ENCODE assay signal across 8 cellular contexts in the genomic region with DNA sequence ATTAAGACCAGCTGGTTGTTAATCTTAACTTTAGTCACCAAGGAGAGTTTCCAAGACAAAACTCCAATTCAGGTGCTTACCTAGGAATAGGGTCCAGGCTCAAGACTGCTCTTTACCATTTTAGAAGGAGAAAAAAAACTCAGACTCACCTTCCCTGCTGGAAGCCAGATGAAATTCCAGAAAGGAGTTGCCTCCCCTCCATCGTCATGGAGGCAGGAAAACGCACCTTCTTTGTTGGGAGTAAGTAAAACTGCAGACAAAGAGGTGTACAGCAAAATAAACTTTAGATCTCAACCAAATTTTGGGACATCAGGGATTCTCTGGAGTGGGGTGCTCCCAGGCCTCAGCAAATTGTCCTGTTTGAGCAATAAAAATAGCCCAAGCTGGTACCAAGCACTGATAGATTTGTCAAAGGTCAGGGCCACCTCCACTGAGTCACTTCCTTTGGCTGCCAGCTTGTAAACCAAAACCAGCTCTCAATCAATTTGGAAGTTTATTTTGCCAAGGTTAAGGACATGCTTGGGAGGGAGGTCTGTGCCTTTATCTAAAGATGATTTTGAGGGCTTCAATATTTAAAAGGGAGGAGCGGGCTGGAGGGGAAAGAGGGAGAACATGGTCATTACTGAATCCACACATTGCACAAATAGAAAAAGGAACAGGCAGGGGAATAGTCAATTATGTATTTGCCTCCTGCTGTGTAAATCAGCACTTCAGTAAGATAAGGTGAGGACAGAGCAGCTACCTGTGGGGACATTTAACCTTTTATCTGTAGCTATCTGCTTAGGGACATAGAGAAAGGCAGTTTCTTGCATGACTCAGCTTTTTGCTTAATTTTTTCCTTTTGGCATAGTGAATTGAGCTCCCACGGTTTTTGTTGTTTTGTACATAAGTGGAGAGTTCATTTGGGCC. TPM values are rescaled to one million over a fixed set of nuclear protein-coding genes. Genes with fewer than 3 reads are reported as not detected.
DNase-seq lines count a peak whose midpoint lies in the region; ATAC-seq and TF ChIP-seq lines count a peak whose summit lies in the region.

No MANE protein-coding gene starts in this region.

- peaks cover 15% of the 10 kb centered on the region for H3K27me3 Mint-ChIP-seq in activated naive CD8-positive, alpha-beta T cell treated with anti-CD3 and anti-CD28 coated beads, Interleukin-2, amount 10 ng/mL, durations not matched to agents 7 days and 5 days

- peak overlapping the region; percentile 93 for H3K4me3 Mint-ChIP-seq in activated naive CD8-positive, alpha-beta T cell treated with anti-CD3 and anti-CD28 coated beads, Interleukin-2, amount 10 ng/mL, durations not matched to agents 7 days and 5 days

- H3K9me3 ChIP-seq in BLaER1 treated with 17β-estradiol and CSF1 and Interleukin-3, amounts not matched to agents 10 nM and 100 nM (replicated peaks in 1 of 11) = no peaks in the 10 kb centered on the region

- H3K27ac Mint-ChIP-seq in activated naive CD8-positive, alpha-beta T cell treated with anti-CD3 and anti-CD28 coated beads, Interleukin-2, amount 10 ng/mL, durations not matched to agents 7 days and 5 days = peak overlapping the region; percentile 89

- no peaks in the 10 kb centered on the region for H3K27me3 ChIP-seq in BLaER1 treated with 17β-estradiol and CSF1 and Interleukin-3, amounts not matched to agents 10 nM and 100 nM

- TF ChIP-seq EP300 in Ishikawa (IDR thresholded peaks at IDR 0.05; ENCODE audit: borderline replicate concordance) = peak; percentile 58

- H3K9ac ChIP-seq in BLaER1 treated with 17β-estradiol and CSF1 and Interleukin-3, amounts not matched to agents 10 nM and 100 nM = peak overlapping the region; percentile 82 to 91 (median 87); a peak in 21 of 22 replicates

- DNase-seq in activated naive CD8-positive, alpha-beta T cell treated with anti-CD3 and anti-CD28 coated beads, Interleukin-2, amount 10 ng/mL, durations not matched to agents 7 days and 5 days = no peak
- DNase-seq in islet precursor cell (peak; percentile 70), substantia nigra (lab: John Stamatoyannopoulos, UW) (no peak), NCI-H2196 treated with DMSO at 0.1 percent for 48 hours (lab: John Stamatoyannopoulos, UW; ENCODE audit: unreplicated experiment) (no peak), COR-L47 (lab: John Stamatoyannopoulos, UW) (no peak), superior temporal gyrus (ENCODE audit: extremely low spot score) (no peak)

- ATAC-seq in activated naive CD8-positive, alpha-beta T cell treated with anti-CD3 and anti-CD28 coated beads, Interleukin-2, amount 10 ng/mL, durations not matched to agents 7 days and 5 days (ENCODE audit: low read depth) = no peak

- H3K4me1 ChIP-seq in BLaER1 treated with 17β-estradiol and CSF1 and Interleukin-3, amounts not matched to agents 10 nM and 100 nM = peaks cover 28 to 48% (median 47%) of the 10 kb centered on the region in 10 experiments

- H3K4me2 ChIP-seq in BLaER1 treated with 17β-estradiol and CSF1 and Interleukin-3, amounts not matched to agents 10 nM and 100 nM = peak overlapping the region; percentile 81 to 99 (median 89)

- peaks cover 3% of the 10 kb centered on the region for H3K36me3 Mint-ChIP-seq in activated naive CD8-positive, alpha-beta T cell treated with anti-CD3 and anti-CD28 coated beads, Interleukin-2, amount 10 ng/mL, durations not matched to agents 7 days and 5 days

- H3K4me3 ChIP-seq in BLaER1 treated with 17β-estradiol and CSF1 and Interleukin-3, amounts not matched to agents 10 nM and 100 nM = peak overlapping the region; percentile 62 to 82 (median 72); a peak in 12 of 20 replicates

- POLR2A ChIA-PET in activated naive CD8-positive, alpha-beta T cell treated with anti-CD3 and anti-CD28 coated beads, Interleukin-2, amount 10 ng/mL, durations not matched to agents 7 days and 5 days (lab: Charles Lee) = interaction anchor here (0.7 to 1.7 kb wide), 8 partner anchors 8 to 331 kb away, joined by 3 to 8 read pairs (median 4); a partner anchor contains a TSS

- H3K9me3 Mint-ChIP-seq in activated naive CD8-positive, alpha-beta T cell treated with anti-CD3 and anti-CD28 coated beads, Interleukin-2, amount 10 ng/mL, durations not matched to agents 7 days and 5 days = no peaks in the 10 kb centered on the region

- peak overlapping the region; percentile 80 to 95 (median 92); a peak in 21 of 22 replicates for H3K27ac ChIP-seq in BLaER1 treated with 17β-estradiol and CSF1 and Interleukin-3, amounts not matched to agents 10 nM and 100 nM
- peak overlapping the region; percentile 99 for H3K27ac ChIP-seq in substantia nigra (ENCODE audit: low read depth, low read length, poor library complexity, severe bottlenecking)

- TF ChIP-seq RAD21 in Ishikawa (IDR thresholded peaks at IDR 0.05; ENCODE audit: low read depth) = 0 out of 2 replicates have a peak, but pooled peaks have one; percentile 1

- H4K20me1 ChIP-seq in BLaER1 treated with 17β-estradiol and CSF1 and Interleukin-3, amounts not matched to agents 10 nM and 100 nM = no peaks in the 10 kb centered on the region

- peaks cover 0 to 6% (median under 1%) of the 10 kb centered on the region in 11 experiments; a peak in 2 of 22 replicates for H3K36me3 ChIP-seq in BLaER1 treated with 17β-estradiol and CSF1 and Interleukin-3, amounts not matched to agents 10 nM and 100 nM

- H3K4me1 Mint-ChIP-seq in activated naive CD8-positive, alpha-beta T cell treated with anti-CD3 and anti-CD28 coated beads, Interleukin-2, amount 10 ng/mL, durations not matched to agents 7 days and 5 days = peaks cover 42% of the 10 kb centered on the region

TF ChIP-seq in Ishikawa, 13 proteins besides CTCF, POLR2A, EP300 and RAD21:
- TF ChIP-seq EGR1 (IDR thresholded peaks at IDR 0.05) (no peak), NFIC (IDR thresholded peaks at IDR 0.05) (peak; percentile 60), FOXM1 (IDR thresholded peaks at IDR 0.05; ENCODE audit: borderline replicate concordance, low read depth) (peak; percentile 37; the same call in 1 of the 2 replicates), YY1 (IDR thresholded peaks at IDR 0.05; ENCODE audit: low read depth) (0 out of 2 replicates have a peak, but pooled peaks have one; percentile 15), TEAD4 (IDR thresholded peaks at IDR 0.05) (no peak), CREB1 (IDR thresholded peaks at IDR 0.05; ENCODE audit: low read depth) (no peak), CEBPB (IDR thresholded peaks at IDR 0.05) (no peak), ZBTB7A (IDR thresholded peaks at IDR 0.05; ENCODE audit: low read depth) (0 out of 2 replicates have a peak, but pooled peaks have one; percentile 32), TCF12 (IDR thresholded peaks at IDR 0.05; ENCODE audit: low read depth) (peak; percentile 74), TAF1 (IDR thresholded peaks at IDR 0.05; ENCODE audit: low read depth) (no peak)
- TF ChIP-seq, protein P1, sequence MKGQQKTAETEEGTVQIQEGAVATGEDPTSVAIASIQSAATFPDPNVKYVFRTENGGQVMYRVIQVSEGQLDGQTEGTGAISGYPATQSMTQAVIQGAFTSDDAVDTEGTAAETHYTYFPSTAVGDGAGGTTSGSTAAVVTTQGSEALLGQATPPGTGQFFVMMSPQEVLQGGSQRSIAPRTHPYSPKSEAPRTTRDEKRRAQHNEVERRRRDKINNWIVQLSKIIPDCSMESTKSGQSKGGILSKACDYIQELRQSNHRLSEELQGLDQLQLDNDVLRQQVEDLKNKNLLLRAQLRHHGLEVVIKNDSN (IDR thresholded peaks at IDR 0.05) = no peak
- TF ChIP-seq, protein P2, sequence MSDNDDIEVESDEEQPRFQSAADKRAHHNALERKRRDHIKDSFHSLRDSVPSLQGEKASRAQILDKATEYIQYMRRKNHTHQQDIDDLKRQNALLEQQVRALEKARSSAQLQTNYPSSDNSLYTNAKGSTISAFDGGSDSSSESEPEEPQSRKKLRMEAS (IDR thresholded peaks at IDR 0.05) = peak; percentile 17
- TF ChIP-seq, protein P3, sequence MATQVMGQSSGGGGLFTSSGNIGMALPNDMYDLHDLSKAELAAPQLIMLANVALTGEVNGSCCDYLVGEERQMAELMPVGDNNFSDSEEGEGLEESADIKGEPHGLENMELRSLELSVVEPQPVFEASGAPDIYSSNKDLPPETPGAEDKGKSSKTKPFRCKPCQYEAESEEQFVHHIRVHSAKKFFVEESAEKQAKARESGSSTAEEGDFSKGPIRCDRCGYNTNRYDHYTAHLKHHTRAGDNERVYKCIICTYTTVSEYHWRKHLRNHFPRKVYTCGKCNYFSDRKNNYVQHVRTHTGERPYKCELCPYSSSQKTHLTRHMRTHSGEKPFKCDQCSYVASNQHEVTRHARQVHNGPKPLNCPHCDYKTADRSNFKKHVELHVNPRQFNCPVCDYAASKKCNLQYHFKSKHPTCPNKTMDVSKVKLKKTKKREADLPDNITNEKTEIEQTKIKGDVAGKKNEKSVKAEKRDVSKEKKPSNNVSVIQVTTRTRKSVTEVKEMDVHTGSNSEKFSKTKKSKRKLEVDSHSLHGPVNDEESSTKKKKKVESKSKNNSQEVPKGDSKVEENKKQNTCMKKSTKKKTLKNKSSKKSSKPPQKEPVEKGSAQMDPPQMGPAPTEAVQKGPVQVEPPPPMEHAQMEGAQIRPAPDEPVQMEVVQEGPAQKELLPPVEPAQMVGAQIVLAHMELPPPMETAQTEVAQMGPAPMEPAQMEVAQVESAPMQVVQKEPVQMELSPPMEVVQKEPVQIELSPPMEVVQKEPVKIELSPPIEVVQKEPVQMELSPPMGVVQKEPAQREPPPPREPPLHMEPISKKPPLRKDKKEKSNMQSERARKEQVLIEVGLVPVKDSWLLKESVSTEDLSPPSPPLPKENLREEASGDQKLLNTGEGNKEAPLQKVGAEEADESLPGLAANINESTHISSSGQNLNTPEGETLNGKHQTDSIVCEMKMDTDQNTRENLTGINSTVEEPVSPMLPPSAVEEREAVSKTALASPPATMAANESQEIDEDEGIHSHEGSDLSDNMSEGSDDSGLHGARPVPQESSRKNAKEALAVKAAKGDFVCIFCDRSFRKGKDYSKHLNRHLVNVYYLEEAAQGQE (IDR thresholded peaks at IDR 0.05; ENCODE audit: low read depth) = no peak

RNA-seq across cellular contexts. Expression of a gene that starts 1.5 kb away (rescaled TPM):
- total RNA-seq in activated naive CD8-positive, alpha-beta T cell treated with anti-CD3 and anti-CD28 coated beads, Interleukin-2, amount 10 ng/mL, durations not matched to agents 7 days and 5 days = 10 to 100 TPM; 29.1 to 32.8 TPM
